8 cellular contexts compared by ENCODE assay signal in the genomic region with DNA sequence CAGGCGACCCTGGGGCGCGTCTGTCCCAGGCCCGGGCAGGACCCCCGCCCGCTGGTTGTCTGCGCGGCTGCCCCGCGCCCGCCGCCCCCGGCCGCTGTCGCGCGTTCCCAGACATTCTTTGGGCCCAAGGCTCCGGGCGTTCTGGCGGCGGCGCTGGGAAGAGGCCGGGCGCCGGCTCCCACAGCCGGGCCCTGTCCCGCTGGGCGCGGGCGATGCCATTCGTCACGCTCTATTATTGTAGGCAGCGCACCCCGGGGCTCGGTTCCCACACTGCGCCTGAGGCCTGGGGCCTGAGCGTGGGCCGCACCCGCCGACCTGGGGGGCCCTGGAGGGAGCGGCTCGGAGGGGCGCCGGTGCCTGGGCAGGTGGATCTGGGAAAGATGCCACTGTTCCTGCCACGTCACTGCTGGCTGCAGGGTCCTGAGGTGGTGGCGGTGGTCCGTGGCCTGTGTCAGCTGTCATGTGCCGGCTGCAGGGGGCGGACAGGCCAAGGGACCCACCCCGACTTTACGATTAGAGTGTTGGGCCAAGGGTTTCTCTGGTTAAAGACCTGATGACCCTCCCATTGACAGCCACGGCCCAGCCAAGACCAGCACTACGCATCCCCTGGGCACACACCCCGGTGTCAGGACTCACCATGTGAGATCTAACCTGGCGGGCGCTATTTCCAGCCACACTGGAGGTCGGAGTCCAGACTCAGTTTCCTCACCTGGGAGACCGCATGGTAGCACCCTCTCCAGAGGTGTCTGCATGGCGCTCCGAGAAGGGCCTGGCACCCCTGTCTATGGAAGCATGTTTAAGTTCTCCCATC. TPM values are rescaled to one million over a fixed set of nuclear protein-coding genes. Genes with fewer than 3 reads are reported as not detected.
DNase-seq lines count a peak whose midpoint lies in the region; ATAC-seq, FAIRE-seq and TF ChIP-seq lines count a peak whose summit lies in the region.

No MANE protein-coding gene starts in this region.

- no peak overlapping the region for H3K4me2 ChIP-seq in HepG2 (ENCODE audit: low read depth, low read length)

- H3K4me3 Mint-ChIP-seq in neural crest cell, result peak overlapping the region; percentile 38
- H3K4me3 Mint-ChIP-seq in T-helper 2 cell treated with Interferon-gamma antibody and Interleukin-4, amounts not matched to agents 5 μg/mL and 100 μg/mL, for 36 hours, result no peak overlapping the region

- CTCF ChIA-PET in HepG2 (lab: Yijun Ruan, JAX; ENCODE audit: low intra/inter-chr PET ratio, low total read pairs), result no interaction called here

- no peak overlapping the region for H2AFZ ChIP-seq in HepG2 (ENCODE audit: low read length)

- intact Hi-C loops in right lobe of liver (cut with DNase I), result no loop called here
- intact Hi-C loops in HepG2 (cut with micrococcal nuclease; ENCODE audit: unreplicated experiment), result loop anchor here (10.0 kb wide), 1 partner anchor 56 kb away; the partner anchor contains the start of gene ADARB1
- intact Hi-C loops in esophagus squamous epithelium (cut with DNase I), result no loop called here

- POLR2A ChIA-PET in HepG2 (lab: Yijun Ruan, JAX), result no interaction called here

- no peaks in the 10 kb centered on the region for H3K79me2 ChIP-seq in HepG2 (ENCODE audit: insufficient read depth, low read length)

- H3K4me1 Mint-ChIP-seq in neural crest cell, result peaks cover 47% of the 10 kb centered on the region
- peaks cover 4% of the 10 kb centered on the region for H3K4me1 Mint-ChIP-seq in T-helper 2 cell treated with Interferon-gamma antibody and Interleukin-4, amounts not matched to agents 5 μg/mL and 100 μg/mL, for 36 hours (ENCODE audit: low read depth)

- in situ Hi-C loops in HepG2 (cut with HindIII; ENCODE audit: extremely low pct_ligation_motif_present, low pct_unique_long_range_greater_than_20kb), result no loop called here

- no peak for TF ChIP-seq RAD21 in HepG2 (CRISPR knock-in tag; IDR thresholded peaks at IDR 0.05)

- H3K27ac ChIP-seq in right lobe of liver (no peak overlapping the region), HepG2 (ENCODE audit: extremely low read length, insufficient read depth, low read length) (no peak overlapping the region), esophagus squamous epithelium (peak overlapping the region; percentile 40 to 82 (median 60))

- TF ChIP-seq EP300 in HepG2 (IDR thresholded peaks at IDR 0.05; ENCODE audit: low read depth in 2 of 2, low read length in 2 of 2) (no peak), HepG2 (CRISPR knock-in tag; IDR thresholded peaks at IDR 0.05; ENCODE audit: borderline replicate concordance) (no peak)

- peaks cover 7% of the 10 kb centered on the region for H3K36me3 Mint-ChIP-seq in neural crest cell (ENCODE audit: low read depth)
- H3K36me3 Mint-ChIP-seq in T-helper 2 cell treated with Interferon-gamma antibody and Interleukin-4, amounts not matched to agents 5 μg/mL and 100 μg/mL, for 36 hours (ENCODE audit: low read depth), result no peaks in the 10 kb centered on the region

- 64% methylated on average over 7 of the region's 60 CpGs for whole genome bisulfite sequencing in right lobe of liver (ENCODE audit: insufficient coverage, low coverage, low lambda C conversion rate, missing lambda C conversion rate)
- WGBS in HepG2 (ENCODE audit: low lambda C conversion rate), result 93% methylated on average over 13 of the region's 60 CpGs
- 97% methylated on average over 6 of the region's 60 CpGs; no CpG with 5 or more reads in 1 of the 2 donors for WGBS in esophagus squamous epithelium, 2 donors

- BruUV-seq in HepG2 (replicated peaks; lab: Mats Ljungman, UMichigan), result no TSS peak

- TF ChIP-seq POLR2A in right lobe of liver (IDR thresholded peaks at IDR 0.05) (no peak), HepG2 (IDR thresholded peaks at IDR 0.05; ENCODE audit: insufficient read depth in 1 of 2, low read depth in 2 of 2, low read length in 2 of 2) (no peak), esophagus squamous epithelium (IDR thresholded peaks at IDR 0.05) (no peak)

- H3K27ac Mint-ChIP-seq in neural crest cell (ENCODE audit: unreplicated experiment), result no peak overlapping the region
- H3K27ac Mint-ChIP-seq in T-helper 2 cell treated with Interferon-gamma antibody and Interleukin-4, amounts not matched to agents 5 μg/mL and 100 μg/mL, for 36 hours, result no peak overlapping the region

- H3K4me3 ChIP-seq in right lobe of liver (no peak overlapping the region), HepG2 (replicated peaks in 1 of 3; ENCODE audit: insufficient read depth in 1 of 3, low read depth in 2 of 3, low read length in 3 of 3) (no peak overlapping the region), esophagus squamous epithelium (peak overlapping the region; percentile 33 to 66 (median 47))

- peak in 2 of 3 donors; percentile 18 to 52 for DNase-seq in right lobe of liver
- no peak for DNase-seq in HepG2 (ENCODE audit: low spot score)
- DNase-seq in esophagus squamous epithelium (lab: John Stamatoyannopoulos, UW), result no peak
- no peak for DNase-seq in neural crest cell (ENCODE audit: low read depth, low spot score)
- DNase-seq in NK-92 (lab: John Stamatoyannopoulos, UW; ENCODE audit: unreplicated experiment), result no peak
- DNase-seq in NCI-H2196 treated with DMSO at 0.1 percent for 48 hours (lab: John Stamatoyannopoulos, UW; ENCODE audit: unreplicated experiment), result no peak
- no peak for DNase-seq in T-helper 2 cell treated with Interferon-gamma antibody and Interleukin-4, amounts not matched to agents 5 μg/mL and 100 μg/mL, for 36 hours (ENCODE audit: low spot score)

- H3K9ac ChIP-seq in HepG2 (ENCODE audit: insufficient read depth, low read depth, low read length), result no peak overlapping the region

- no peaks in the 10 kb centered on the region for H3K4me1 ChIP-seq in right lobe of liver
- peaks cover 64% of the 10 kb centered on the region for H3K4me1 ChIP-seq in HepG2 (ENCODE audit: insufficient read depth, low read length)
- H3K4me1 ChIP-seq in esophagus squamous epithelium, result peaks cover 3 to 34% (median 13%) of the 10 kb centered on the region in 3 donors

- H3K9me3 ChIP-seq in right lobe of liver (no peaks in the 10 kb centered on the region), HepG2 (ENCODE audit: low read length) (no peaks in the 10 kb centered on the region), esophagus squamous epithelium (peaks cover 0 to 6% (median 0%) of the 10 kb centered on the region in 3 donors)

- ATAC-seq in right lobe of liver, result no peak
- ATAC-seq in HepG2, result no peak
- no peak for ATAC-seq in HG03342 (IDR thresholded peaks at IDR 0.05; ENCODE audit: unreplicated experiment)

- H3K36me3 ChIP-seq in right lobe of liver (no peaks in the 10 kb centered on the region), HepG2 (replicated peaks in 1 of 2; ENCODE audit: control insufficient read depth in 1 of 2, insufficient read depth in 2 of 2, low read length in 2 of 2) (no peaks in the 10 kb centered on the region), esophagus squamous epithelium (no peaks in the 10 kb centered on the region)

- H3K27me3 Mint-ChIP-seq in neural crest cell (ENCODE audit: low read depth), result peaks cover 74% of the 10 kb centered on the region
- H3K27me3 Mint-ChIP-seq in T-helper 2 cell treated with Interferon-gamma antibody and Interleukin-4, amounts not matched to agents 5 μg/mL and 100 μg/mL, for 36 hours (ENCODE audit: low read depth), result peaks cover 42% of the 10 kb centered on the region

- no peaks in the 10 kb centered on the region for H4K20me1 ChIP-seq in HepG2 (ENCODE audit: insufficient read depth, low read length)

- peaks cover 4% of the 10 kb centered on the region for H3K9me3 Mint-ChIP-seq in neural crest cell
- peaks cover 5% of the 10 kb centered on the region for H3K9me3 Mint-ChIP-seq in T-helper 2 cell treated with Interferon-gamma antibody and Interleukin-4, amounts not matched to agents 5 μg/mL and 100 μg/mL, for 36 hours

- TF ChIP-seq CTCF in right lobe of liver (IDR thresholded peaks at IDR 0.05), result no peak
- TF ChIP-seq CTCF in HepG2 (CRISPR knock-in tag; IDR thresholded peaks at IDR 0.05), result no peak
- TF ChIP-seq CTCF in esophagus squamous epithelium (IDR thresholded peaks at IDR 0.05), result no peak
- TF ChIP-seq CTCF in neural crest cell (conservative IDR thresholded peaks at IDR 0.05), result no peak

- H3K27me3 ChIP-seq in right lobe of liver (peaks cover 0 to 6% of the 10 kb centered on the region in 2 donors), HepG2 (ENCODE audit: control insufficient read depth in 1 of 2, insufficient read depth in 2 of 2, low read length in 2 of 2) (peaks cover 0 to 16% of the 10 kb centered on the region in 2 experiments; a peak in 1 of 5 replicates), esophagus squamous epithelium (peaks cover 0 to 48% (median 0%) of the 10 kb centered on the region in 4 donors)

- FAIRE-seq in HepG2 (lab: Jason Lieb, UNC), result no peak

TF ChIP-seq in HepG2, 621 proteins besides CTCF, POLR2A, EP300 and RAD21 (continues in another document):
- TF ChIP-seq KMT2B (CRISPR knock-in tag; IDR thresholded peaks at IDR 0.05), result no peak
- TF ChIP-seq ZSCAN31 (CRISPR knock-in tag; IDR thresholded peaks at IDR 0.05; ENCODE audit: low read depth), result no peak
- TF ChIP-seq STAT5B (CRISPR knock-in tag; IDR thresholded peaks at IDR 0.05), result no peak
- no peak for TF ChIP-seq KLF6 (CRISPR knock-in tag; IDR thresholded peaks at IDR 0.05)

RNA-seq across cellular contexts. Expression of gene ADARB1, which starts 55.1 kb away (rescaled TPM):
- total RNA-seq in right lobe of liver, result 1 to 10 TPM; 4.7 to 9.9 (median 8.6) TPM
- 9.2 and 10.0 TPM in 2 replicates for total RNA-seq in HepG2 (2016; rRNA removed; fragmentation: Illumina TruSeq; extraction: Trizol)
- 28.7 and 30.2 TPM in 2 replicates for total RNA-seq in HepG2 (2016; cell fraction: cytosol; rRNA removed; fragmentation: Illumina TruSeq; extraction: Trizol; ENCODE audit: low read depth)
- total RNA-seq in HepG2 (2016; cell fraction: insoluble cytoplasmic fraction; rRNA removed; fragmentation: Illumina TruSeq; extraction: Trizol), result 7.9 and 11.7 TPM in 2 replicates
- total RNA-seq in HepG2 (2016; cell fraction: membrane; rRNA removed; fragmentation: Illumina TruSeq; extraction: Trizol), result 20.0 and 20.9 TPM in 2 replicates
- 8.5 and 10.4 TPM in 2 replicates for total RNA-seq in HepG2 (2016; cell fraction: nucleus; rRNA removed; fragmentation: Illumina TruSeq; extraction: Trizol)
- polyA plus RNA-seq in HepG2 (2011; rRNA removed), result 6.6 and 7.1 TPM in 2 replicates
- 4.2 and 4.4 TPM in 2 replicates for polyA plus RNA-seq in HepG2 (2011; cell fraction: cytosol; rRNA removed)
- 22.2 and 26.9 TPM in 2 replicates for polyA plus RNA-seq in HepG2 (2011; cell fraction: nucleus; rRNA removed)
- polyA plus RNA-seq in HepG2 (2012), result 5.3 and 7.8 TPM in 2 replicates
- 5.5 and 7.0 TPM in 2 replicates for polyA plus RNA-seq in HepG2 (2016; cell fraction: cytosol; fragmentation: Illumina TruSeq; extraction: Trizol; ENCODE audit: low read depth)
- 6.8 and 8.6 TPM in 2 replicates for polyA plus RNA-seq in HepG2 (2016; cell fraction: insoluble cytoplasmic fraction; fragmentation: Illumina TruSeq; extraction: Trizol; ENCODE audit: low read depth)
- polyA plus RNA-seq in HepG2 (2016; cell fraction: membrane; fragmentation: Illumina TruSeq; extraction: Trizol; ENCODE audit: low read depth), result 6.8 and 9.8 TPM in 2 replicates
- 23.5 and 27.1 TPM in 2 replicates for polyA plus RNA-seq in HepG2 (2016; cell fraction: nucleus; fragmentation: Illumina TruSeq; extraction: Trizol; ENCODE audit: insufficient read depth, low read depth)
- 15.4 and 123 TPM in 2 replicates for polyA minus RNA-seq in HepG2 (2011; rRNA and poly(A)+ RNA removed; ENCODE audit: low replicate concordance)
- 7.9 and 8.5 TPM in 2 replicates for polyA minus RNA-seq in HepG2 (2011; cell fraction: cytosol; rRNA and poly(A)+ RNA removed)
- polyA minus RNA-seq in HepG2 (2011; cell fraction: nucleus; rRNA and poly(A)+ RNA removed), result 16.2 and 17.0 TPM in 2 replicates
- 10 to 100 TPM in 1 of 4 donors, 1 to 10 TPM in 3; 3.4 to 15.6 (median 5.7) TPM for total RNA-seq in esophagus squamous epithelium
- total RNA-seq in neural crest cell, result 14.4 and 21.0 TPM in 2 replicates

Comparison
In these comparisons a context has a peak if more than half of its experiments do, and no peak if none do; other contexts are left out.
1. DNase-seq: peak in right lobe of liver (2 of 3); none in HepG2 (single experiment), esophagus squamous epithelium (single experiment), neural crest cell (single experiment), NK-92 (single experiment), NCI-H2196 treated with DMSO at 0.1 percent for 48 hours (single experiment) and T-helper 2 cell treated with Interferon-gamma antibody and Interleukin-4, amounts not matched to agents 5 μg/mL and 100 μg/mL, for 36 hours (single experiment).
2. H3K27ac ChIP-seq: peak in esophagus squamous epithelium (4 of 4); none in right lobe of liver (0 of 3) and HepG2 (single experiment).
3. H3K4me3 ChIP-seq: peak in esophagus squamous epithelium (4 of 4); none in right lobe of liver (0 of 3) and HepG2 (0 of 3).